ENCODE assay signal across 38 cellular contexts in genomic region chr13:19123502-19123901, GRCh38. TPM values are rescaled to one million over a fixed set of nuclear protein-coding genes. Genes with fewer than 3 reads are reported as not detected.
"Had no signal": no experiment of that assay in that cellular context is flagged by ENCODE, and none has a peak within 500 bp of the region (broad histone marks: within the 10 kb centered on the region; RNA-seq: fewer than 3 reads in every experiment).

No MANE protein-coding gene starts in this region.

- H3K36me3 ChIP-seq: MG63 had no signal

- H3K4me3 ChIP-seq: MG63 had no signal

- H3K9me3 ChIP-seq: MG63 had no signal

- H3K27me3 ChIP-seq: MG63 had no signal

- DNase-seq: Karpas-422, Kasumi-1, MG63, MM.1S, MV-4-11, NCI-H1048, NCI-H1092, NCI-H1092 treated with DMSO at 0.1 percent for 48 hours, NCI-H1105, NCI-H1105 treated with DMSO at 0.1 percent for 48 hours, NCI-H1417, NCI-H1417 treated with DMSO at 0.1 percent for 48 hours, NCI-H1436, NCI-H1436 treated with DMSO at 0.1 percent for 48 hours, NCI-H146, NCI-H1694, NCI-H1694 treated with DMSO at 0.1 percent for 48 hours, NCI-H187, NCI-H187 treated with DMSO at 0.1 percent for 48 hours, NCI-H1930, NCI-H2029, NCI-H2029 treated with DMSO at 0.1 percent for 48 hours, NCI-H2081, NCI-H2081 treated with DMSO at 0.1 percent for 48 hours, NCI-H2107, NCI-H2171, NCI-H2171 treated with DMSO at 0.1 percent for 48 hours, NCI-H2227 treated with DMSO at 0.1 percent for 48 hours, NCI-H226, NCI-H345, NCI-H446, NCI-H446 treated with DMSO at 0.1 percent for 48 hours, NCI-H510A, NCI-H510A treated with DMSO at 0.1 percent for 48 hours, NCI-H524 had no signal

RNA-seq across cellular contexts. Expression of gene TUBA3C, which starts 58.1 kb away (rescaled TPM):
- total RNA-seq: LHCN-M2, MCF 10A, NCI-H460 had no signal
